13 cellular contexts compared by ENCODE assay signal in the genomic region with DNA sequence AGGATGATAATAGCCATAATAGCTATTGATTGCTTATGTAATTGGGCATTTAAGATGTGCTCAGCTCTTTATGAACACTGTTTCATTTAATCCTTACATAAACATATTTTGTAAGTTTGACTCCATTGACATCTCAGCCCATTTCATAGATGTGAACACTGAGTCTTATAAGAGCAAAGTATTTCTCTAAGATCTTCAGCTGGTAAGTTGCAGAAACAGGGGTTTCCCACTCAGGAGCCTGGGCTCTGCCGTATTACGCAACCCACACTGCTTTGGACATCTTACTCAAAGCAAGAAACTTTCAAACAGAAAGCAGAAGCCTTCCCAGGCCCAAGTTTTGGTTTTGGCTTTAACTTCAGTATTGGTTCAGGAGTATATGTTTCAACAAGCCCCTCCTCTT.
A peak's percentile ranks its signal among the peaks of the same experiment; 100 is the strongest.
DNase-seq lines count a peak whose midpoint lies in the region; ATAC-seq and TF ChIP-seq lines count a peak whose summit lies in the region.
"Had no signal": no experiment of that assay in that cellular context is flagged by ENCODE, and none has a peak within 500 bp of the region (broad histone marks: within the 10 kb centered on the region; RNA-seq: fewer than 3 reads in every experiment).

No MANE protein-coding gene starts in this region.

- H3K4me3 ChIP-seq in gastrocnemius medialis (no peak overlapping the region), prostate gland (no peak overlapping the region)
- H3K4me3 ChIP-seq: HAP-1 had no signal

- no peaks in the 10 kb centered on the region for H3K27me3 ChIP-seq in gastrocnemius medialis
- no peaks in the 10 kb centered on the region for H3K27me3 ChIP-seq in prostate gland (replicated peaks; ENCODE audit: insufficient read depth)

- H3K9me3 ChIP-seq in gastrocnemius medialis, result no peaks in the 10 kb centered on the region
- no peaks in the 10 kb centered on the region for H3K9me3 ChIP-seq in prostate gland
- H3K9me3 ChIP-seq: HAP-1 had no signal

- no peak overlapping the region for H3K27ac ChIP-seq in gastrocnemius medialis
- no peak overlapping the region for H3K27ac ChIP-seq in prostate gland

- 94% methylated on average over 2 of the region's 2 CpGs for WGBS in prostate gland

- no peak for TF ChIP-seq CTCF in gastrocnemius medialis (IDR thresholded peaks at IDR 0.05 in 4 of 5, conservative IDR thresholded peaks at IDR 0.05 in 1 of 5)
- TF ChIP-seq CTCF in prostate gland (IDR thresholded peaks at IDR 0.05), result no peak

- TF ChIP-seq POLR2A in gastrocnemius medialis (IDR thresholded peaks at IDR 0.05) (no peak), prostate gland (IDR thresholded peaks at IDR 0.05) (no peak)

- intact Hi-C loops in gastrocnemius medialis (cut with DNase I; ENCODE audit: low total_unique reads) (no loop called here), prostate gland (cut with DNase I) (no loop called here)

- H3K36me3 ChIP-seq in gastrocnemius medialis (no peaks in the 10 kb centered on the region), prostate gland (no peaks in the 10 kb centered on the region)
- H3K36me3 ChIP-seq: HAP-1 had no signal

- DNase-seq in iris pigment epithelial cell (ENCODE audit: low read depth), result peak; percentile 60
- no peak for DNase-seq in glomerular visceral epithelial cell (ENCODE audit: extremely low spot score)
- no peak for DNase-seq in gastrocnemius medialis
- no peak for DNase-seq in prostate gland (ENCODE audit: low spot score)
- DNase-seq: activated CD8-positive, alpha-beta T cell treated with anti-CD3 and anti-CD28 coated beads for 36 hours; amniotic stem cell; NCI-H1105 treated with DMSO at 0.1 percent for 48 hours; RPMI8226; stimulated activated CD4-positive, alpha-beta T cell treated with anti-CD3 and anti-CD28 coated beads, Interleukin-2, amount 100 ng/mL, for 48 hours had no signal

- ATAC-seq in GM18909 (IDR thresholded peaks at IDR 0.05; ENCODE audit: poor library complexity, unreplicated experiment) (peak; percentile 61), HG02588 (IDR thresholded peaks at IDR 0.05; ENCODE audit: unreplicated experiment) (peak; percentile 80), HG03565 (IDR thresholded peaks at IDR 0.05; ENCODE audit: unreplicated experiment) (peak; percentile 94), gastrocnemius medialis (no peak)
- ATAC-seq: activated CD8-positive, alpha-beta T cell treated with anti-CD3 and anti-CD28 coated beads for 36 hours had no signal

- in situ Hi-C loops in gastrocnemius medialis (cut with MboI; ENCODE audit: low sequenced_read_pairs in 4 of 4), result no loop called here

- H3K4me1 ChIP-seq in gastrocnemius medialis (no peaks in the 10 kb centered on the region), prostate gland (replicated peaks) (no peaks in the 10 kb centered on the region)
- H3K4me1 ChIP-seq: HAP-1 had no signal

Comparison
In these comparisons a context has a peak if more than half of its experiments do, and no peak if none do; other contexts are left out.
1. ATAC-seq: peak in GM18909 (single experiment), HG02588 (single experiment) and HG03565 (single experiment); none in gastrocnemius medialis (0 of 2).